ENCODE assay signal across 8 cellular contexts in genomic region chrX:30713061-30713525, GRCh38. TPM values are rescaled to one million over a fixed set of nuclear protein-coding genes. Genes with fewer than 3 reads are reported as not detected.
A peak's percentile ranks its signal among the peaks of the same experiment; 100 is the strongest.
DNase-seq lines count a peak whose midpoint lies in the region; ATAC-seq and TF ChIP-seq lines count a peak whose summit lies in the region.

No MANE protein-coding gene starts in this region.

- peaks cover 4% of the 10 kb centered on the region for H3K36me3 Mint-ChIP-seq in CD4-positive, CD25-positive, alpha-beta regulatory T cell
- H3K36me3 Mint-ChIP-seq in activated CD4-positive, alpha-beta memory T cell treated with anti-CD3 and anti-CD28 coated beads for 36 hours: peaks cover 47% of the 10 kb centered on the region
- H3K36me3 Mint-ChIP-seq in neural progenitor cell: no peaks in the 10 kb centered on the region

- peak; percentile 37 to 56 for ATAC-seq in CD4-positive, CD25-positive, alpha-beta regulatory T cell (ENCODE audit: low read depth in 2 of 2)
- peak; percentile 99 for ATAC-seq in GM18873 (IDR thresholded peaks at IDR 0.05; ENCODE audit: low FRiP score, unreplicated experiment)
- ATAC-seq in HG03060 (IDR thresholded peaks at IDR 0.05; ENCODE audit: low read depth, unreplicated experiment): peak; percentile 98

- H3K4me1 ChIP-seq in CD4-positive, CD25-positive, alpha-beta regulatory T cell (ENCODE audit: control insufficient read depth, insufficient read depth, low read length, poor library complexity, severe bottlenecking): peaks cover 2% of the 10 kb centered on the region
- no peaks in the 10 kb centered on the region for H3K4me1 ChIP-seq in neural progenitor cell

- no peaks in the 10 kb centered on the region for H3K27me3 ChIP-seq in CD4-positive, CD25-positive, alpha-beta regulatory T cell (ENCODE audit: control insufficient read depth, insufficient read depth, low read length)
- no peaks in the 10 kb centered on the region for H3K27me3 ChIP-seq in neural progenitor cell

- no peaks in the 10 kb centered on the region for H3K27me3 Mint-ChIP-seq in CD4-positive, CD25-positive, alpha-beta regulatory T cell
- no peaks in the 10 kb centered on the region for H3K27me3 Mint-ChIP-seq in activated CD4-positive, alpha-beta memory T cell treated with anti-CD3 and anti-CD28 coated beads for 36 hours
- H3K27me3 Mint-ChIP-seq in neural progenitor cell (ENCODE audit: insufficient read depth, low read depth): no peaks in the 10 kb centered on the region

- peak overlapping the region; percentile 67 for H3K27ac ChIP-seq in CD4-positive, CD25-positive, alpha-beta regulatory T cell (ENCODE audit: insufficient read depth, low read length, poor library complexity, severe bottlenecking)
- no peak overlapping the region for H3K27ac ChIP-seq in neural progenitor cell

- H3K4me1 Mint-ChIP-seq in CD4-positive, CD25-positive, alpha-beta regulatory T cell: peaks cover 9 to 20% (median 12%) of the 10 kb centered on the region in 4 donors
- peaks cover 29% of the 10 kb centered on the region for H3K4me1 Mint-ChIP-seq in activated CD4-positive, alpha-beta memory T cell treated with anti-CD3 and anti-CD28 coated beads for 36 hours (ENCODE audit: low read depth)
- H3K4me1 Mint-ChIP-seq in neural progenitor cell: no peaks in the 10 kb centered on the region

- no peak overlapping the region for H2AFZ ChIP-seq in neural progenitor cell (replicated peaks)

- peaks cover 4% of the 10 kb centered on the region for H3K36me3 ChIP-seq in CD4-positive, CD25-positive, alpha-beta regulatory T cell (ENCODE audit: control insufficient read depth, insufficient read depth, low read length)
- no peaks in the 10 kb centered on the region for H3K36me3 ChIP-seq in neural progenitor cell

- no peak overlapping the region for H3K4me3 ChIP-seq in CD4-positive, CD25-positive, alpha-beta regulatory T cell (ENCODE audit: low read depth, low read length)
- no peak overlapping the region for H3K4me3 ChIP-seq in neural progenitor cell

- no peaks in the 10 kb centered on the region for H3F3A ChIP-seq in neural progenitor cell (ENCODE audit: low read depth)

- peak overlapping the region in 3 of 4 donors; percentile 1 to 62 (median 55) for H3K4me3 Mint-ChIP-seq in CD4-positive, CD25-positive, alpha-beta regulatory T cell
- no peak overlapping the region for H3K4me3 Mint-ChIP-seq in activated CD4-positive, alpha-beta memory T cell treated with anti-CD3 and anti-CD28 coated beads for 36 hours
- H3K4me3 Mint-ChIP-seq in neural progenitor cell: no peak overlapping the region

- peak overlapping the region; percentile 33 to 74 (median 61) for H3K27ac Mint-ChIP-seq in CD4-positive, CD25-positive, alpha-beta regulatory T cell
- peak overlapping the region; percentile 71 for H3K27ac Mint-ChIP-seq in activated CD4-positive, alpha-beta memory T cell treated with anti-CD3 and anti-CD28 coated beads for 36 hours
- H3K27ac Mint-ChIP-seq in neural progenitor cell: no peak overlapping the region

- H3K79me2 ChIP-seq in neural progenitor cell (ENCODE audit: low read depth): no peaks in the 10 kb centered on the region

- POLR2A ChIA-PET in activated CD4-positive, alpha-beta memory T cell treated with anti-CD3 and anti-CD28 coated beads for 36 hours (lab: Charles Lee): no interaction called here

- H3K9me3 ChIP-seq in CD4-positive, CD25-positive, alpha-beta regulatory T cell (ENCODE audit: control insufficient read depth in 2 of 2, low read length in 2 of 2): no peaks in the 10 kb centered on the region
- H3K9me3 ChIP-seq in neural progenitor cell (ENCODE audit: low read depth): no peaks in the 10 kb centered on the region

- no peak overlapping the region for H3K4me2 ChIP-seq in neural progenitor cell

- no peak for TF ChIP-seq POLR2A in erythroblast (IDR thresholded peaks at IDR 0.05; ENCODE audit: low read length)

- no peaks in the 10 kb centered on the region for H4K20me1 ChIP-seq in neural progenitor cell (ENCODE audit: low read depth)

- H3K9ac ChIP-seq in neural progenitor cell: no peak overlapping the region

- peak; percentile 68 for TF ChIP-seq CTCF in neural progenitor cell (IDR thresholded peaks at IDR 0.05)

- peaks cover 0 to 2% (median 0%) of the 10 kb centered on the region in 7 donors for H3K9me3 Mint-ChIP-seq in CD4-positive, CD25-positive, alpha-beta regulatory T cell
- no peaks in the 10 kb centered on the region for H3K9me3 Mint-ChIP-seq in activated CD4-positive, alpha-beta memory T cell treated with anti-CD3 and anti-CD28 coated beads for 36 hours
- H3K9me3 Mint-ChIP-seq in neural progenitor cell: no peaks in the 10 kb centered on the region

- DNase-seq in CD4-positive, CD25-positive, alpha-beta regulatory T cell: peak; percentile 11 to 76 (median 42)
- DNase-seq in NCI-H2227 (lab: John Stamatoyannopoulos, UW; ENCODE audit: unreplicated experiment) (peak; percentile 62), erythroblast (lab: John Stamatoyannopoulos, UW) (peak; percentile 65 to 78), neural progenitor cell (ENCODE audit: low spot score) (peak; percentile 70), ureter (ENCODE audit: low spot score) (peak; percentile 50)
- DNase-seq in activated CD4-positive, alpha-beta memory T cell treated with anti-CD3 and anti-CD28 coated beads for 36 hours: peak; percentile 71

- CTCF ChIA-PET in activated CD4-positive, alpha-beta memory T cell treated with anti-CD3 and anti-CD28 coated beads for 36 hours (lab: Charles Lee): no interaction called here

- intact Hi-C loops in activated CD4-positive, alpha-beta memory T cell treated with anti-CD3 and anti-CD28 coated beads for 36 hours (cut with micrococcal nuclease): loop anchor here (1.0 to 2.0 kb wide), 8 partner anchors 23 to 176 kb away; partner anchors contain the start of gene TAB3

RNA-seq across cellular contexts. Expression of gene GK, which starts 59.9 kb away (rescaled TPM):
- total RNA-seq in CD4-positive, CD25-positive, alpha-beta regulatory T cell: 15.3 TPM
- 10 to 100 TPM; 13.7 to 22.3 (median 19.8) TPM for polyA plus RNA-seq in CD4-positive, CD25-positive, alpha-beta regulatory T cell
- total RNA-seq in activated CD4-positive, alpha-beta memory T cell treated with anti-CD3 and anti-CD28 coated beads for 36 hours: 100 to 1,000 TPM in 1 of 2 experiments, 10 to 100 TPM in 1; 95.2 to 100 TPM
- 2.8 and 4.4 TPM in 2 replicates for total RNA-seq in neural progenitor cell (ENCODE audit: low replicate concordance)
- 14.1 TPM for total RNA-seq in ureter

Comparison
In these comparisons a context has a peak if more than half of its experiments do, and no peak if none do; other contexts are left out.
1. ATAC-seq: peak in every context shown above with its lines; median percentile 99 in GM18873; 98 in HG03060; 46 in CD4-positive, CD25-positive, alpha-beta regulatory T cell.
2. H3K4me3 Mint-ChIP-seq: peak in CD4-positive, CD25-positive, alpha-beta regulatory T cell (3 of 4); none in activated CD4-positive, alpha-beta memory T cell treated with anti-CD3 and anti-CD28 coated beads for 36 hours (single experiment) and neural progenitor cell (single experiment).
3. Peak in every context shown above with its lines, with median percentiles within 50 percentile points of each other: DNase-seq.